In the genomic region with DNA sequence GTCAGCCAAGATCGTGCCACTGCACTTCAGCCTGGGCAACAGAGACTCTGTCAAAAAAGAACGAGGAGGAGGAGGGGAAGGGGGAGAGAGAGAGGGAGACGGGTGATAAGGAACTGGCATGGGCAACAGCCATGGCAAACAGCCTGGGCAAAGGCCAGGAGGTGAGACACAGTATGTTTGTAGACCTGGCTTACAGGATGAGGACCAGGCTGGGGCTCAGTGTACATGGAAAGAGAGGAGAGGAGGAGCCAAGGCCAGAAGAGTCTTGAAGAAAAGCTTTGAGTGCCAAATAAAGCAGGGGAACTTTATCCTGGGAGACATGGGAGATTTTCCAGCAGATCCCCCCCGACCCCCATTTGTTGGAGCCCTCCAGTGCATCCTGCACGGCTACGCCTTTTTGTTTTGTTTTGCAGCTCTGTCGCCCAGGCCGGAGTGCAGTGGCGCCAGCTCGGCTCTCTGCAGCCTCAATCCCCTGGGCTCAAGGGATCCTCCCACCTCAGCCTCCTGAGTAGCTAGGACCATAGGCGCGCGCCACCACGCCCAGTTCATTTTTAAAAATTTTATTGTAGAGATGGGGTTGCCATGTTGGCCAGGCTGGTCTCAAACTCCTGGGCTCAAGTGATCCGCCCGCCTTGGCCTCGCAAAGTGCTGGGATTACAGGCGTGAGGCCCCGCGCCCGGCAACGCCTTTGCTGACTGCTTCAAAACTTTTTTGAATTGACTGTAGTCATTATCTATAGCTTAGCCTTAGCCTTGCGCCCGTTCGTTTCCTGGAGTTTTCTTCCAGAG, we compare ENCODE assay signal across 8 cellular contexts. TPM values are rescaled to one million over a fixed set of nuclear protein-coding genes. Genes with fewer than 3 reads are reported as not detected.
DNase-seq lines count a peak whose midpoint lies in the region; ATAC-seq, FAIRE-seq and TF ChIP-seq lines count a peak whose summit lies in the region.

No MANE protein-coding gene starts in this region.

- FAIRE-seq in astrocyte (lab: Jason Lieb, UNC) (no peak), kidney (lab: Jason Lieb, UNC) (no peak)

- H3K4me3 ChIP-seq in AG04450 (ENCODE audit: low read depth, low read length): peak overlapping the region; percentile 91
- peak overlapping the region; percentile 94 for H3K4me3 ChIP-seq in HFF-Myc (replicated peaks; ENCODE audit: low read depth, low read length)
- H3K4me3 ChIP-seq in astrocyte (ENCODE audit: insufficient read depth, low read depth, low read length): peak overlapping the region; percentile 71
- H3K4me3 ChIP-seq in kidney (ENCODE audit: low read length in 2 of 2): peak overlapping the region; percentile 73 to 84
- peak overlapping the region; percentile 79 to 97 for H3K4me3 ChIP-seq in stomach smooth muscle (ENCODE audit: low read length in 2 of 2)

- H3K4me1 ChIP-seq in astrocyte (ENCODE audit: insufficient read depth, low read length): peaks cover 33% of the 10 kb centered on the region
- H3K4me1 ChIP-seq in kidney (ENCODE audit: control insufficient read depth in 1 of 2, insufficient read depth in 1 of 2, low read depth in 1 of 2, low read length in 2 of 2): peaks cover 7 to 20% of the 10 kb centered on the region in 2 donors
- peaks cover 38% of the 10 kb centered on the region for H3K4me1 ChIP-seq in stomach smooth muscle (ENCODE audit: control insufficient read depth, insufficient read depth, low read length)

- H3K4me3 Mint-ChIP-seq in astrocyte (ENCODE audit: unreplicated experiment): peak overlapping the region; percentile 91

- peaks cover 32% of the 10 kb centered on the region for H4K20me1 ChIP-seq in astrocyte (ENCODE audit: insufficient read depth, low read length)

- DNase-seq in AG04450 (ENCODE audit: low read depth, low spot score) (no peak), HFF-Myc (ENCODE audit: extremely low read depth, low read depth) (no peak), astrocyte (ENCODE audit: low read depth) (no peak), kidney (no peak), NK-92 (lab: John Stamatoyannopoulos, UW; ENCODE audit: unreplicated experiment) (no peak), pons (ENCODE audit: low spot score) (no peak)

- no peak for ATAC-seq in HG03196 (IDR thresholded peaks at IDR 0.05; ENCODE audit: unreplicated experiment)

- H3K4me2 ChIP-seq in astrocyte (ENCODE audit: low read length): peak overlapping the region; percentile 92

- H2AFZ ChIP-seq in astrocyte (ENCODE audit: low read depth, low read length): peak overlapping the region; percentile 82

- POLR2A ChIA-PET in AG04450 (lab: Yijun Ruan, JAX): interaction anchor here (0.7 to 1.4 kb wide), 5 partner anchors 21 to 677 kb away, joined by 3 to 6 read pairs (median 3); no protein-coding TSS in a partner anchor

- H3K27ac ChIP-seq in AG04450 (ENCODE audit: low read depth, low read length) (peak overlapping the region; percentile 99), astrocyte (ENCODE audit: low read depth, low read length) (peak overlapping the region; percentile 94), kidney (ENCODE audit: low read depth in 2 of 2, low read length in 2 of 2) (peak overlapping the region; percentile 97 to 99), stomach smooth muscle (ENCODE audit: low read length) (peak overlapping the region; percentile 96)

- peaks cover 37% of the 10 kb centered on the region for H3K79me2 ChIP-seq in astrocyte (ENCODE audit: insufficient read depth, low read length)

- H3K9ac ChIP-seq in astrocyte (ENCODE audit: low read length) (peak overlapping the region; percentile 87), kidney (ENCODE audit: low read length in 2 of 2) (peak overlapping the region in 1 of 2 donors; percentile 81), stomach smooth muscle (ENCODE audit: low read length in 2 of 2) (peak overlapping the region; percentile 76 to 92)

- peak overlapping the region; percentile 96 for H3K27ac Mint-ChIP-seq in astrocyte (ENCODE audit: unreplicated experiment)

- no peaks in the 10 kb centered on the region for H3K27me3 Mint-ChIP-seq in astrocyte (ENCODE audit: low read depth, unreplicated experiment)

- no peaks in the 10 kb centered on the region for H3K36me3 ChIP-seq in astrocyte (ENCODE audit: insufficient read depth, low read length)
- peaks cover 0 to 3% of the 10 kb centered on the region in 2 donors for H3K36me3 ChIP-seq in kidney (ENCODE audit: control insufficient read depth in 1 of 2, insufficient read depth in 2 of 2, low read length in 2 of 2)
- H3K36me3 ChIP-seq in stomach smooth muscle (ENCODE audit: control insufficient read depth in 2 of 2, insufficient read depth in 2 of 2, low read length in 2 of 2): peaks cover 0 to 3% of the 10 kb centered on the region in 2 donors

- peaks cover 19% of the 10 kb centered on the region for H3K4me1 Mint-ChIP-seq in astrocyte (ENCODE audit: low read depth, unreplicated experiment)

- intact Hi-C loops in kidney (cut with DNase I): no loop called here

- H3K9me3 Mint-ChIP-seq in astrocyte (ENCODE audit: unreplicated experiment): peaks cover 2% of the 10 kb centered on the region

- CTCF ChIA-PET in AG04450 (lab: Charles Lee): interaction anchor here (0.7 kb wide), 1 partner anchor 73 kb away, joined by 3 read pairs; no protein-coding TSS in a partner anchor

- H3K9me3 ChIP-seq in AG04450 (ENCODE audit: control insufficient read depth, insufficient read depth, low read length) (no peaks in the 10 kb centered on the region; the same call in 1 of the 2 replicates), astrocyte (ENCODE audit: insufficient read depth, low read depth, low read length) (no peaks in the 10 kb centered on the region), kidney (ENCODE audit: control insufficient read depth in 1 of 2, low read length in 2 of 2) (no peaks in the 10 kb centered on the region), stomach smooth muscle (ENCODE audit: control insufficient read depth in 2 of 2, low read length in 2 of 2) (no peaks in the 10 kb centered on the region)

- H3K27me3 ChIP-seq in AG04450 (ENCODE audit: control insufficient read depth, insufficient read depth, low read length) (no peaks in the 10 kb centered on the region), astrocyte (ENCODE audit: insufficient read depth, low read length) (no peaks in the 10 kb centered on the region), stomach smooth muscle (ENCODE audit: control insufficient read depth in 1 of 2, insufficient read depth in 2 of 2, low read length in 2 of 2) (no peaks in the 10 kb centered on the region)

- TF ChIP-seq CTCF in AG04450 (IDR thresholded peaks at IDR 0.05; ENCODE audit: low read depth, low read length) (no peak), HFF-Myc (IDR thresholded peaks at IDR 0.05; ENCODE audit: low read depth, low read length, missing control alignments) (no peak), astrocyte (IDR thresholded peaks at IDR 0.05; ENCODE audit: insufficient read depth, low read depth, low read length) (no peak), kidney (IDR thresholded peaks at IDR 0.05; ENCODE audit: borderline replicate concordance, extremely low read depth, insufficient read depth) (no peak)

- H3K36me3 Mint-ChIP-seq in astrocyte (ENCODE audit: low read depth, unreplicated experiment): peaks cover 3% of the 10 kb centered on the region

RNA-seq across cellular contexts. Expression of a gene that starts 1.2 kb away (rescaled TPM):
- 57.6 and 59.9 TPM in 2 replicates for polyA plus RNA-seq in AG04450 (2011; rRNA removed)
- 81.9 and 98.0 TPM in 2 replicates for polyA minus RNA-seq in AG04450 (2011; rRNA and poly(A)+ RNA removed)
- 92.6 and 104 TPM in 2 replicates for total RNA-seq in astrocyte
- total RNA-seq in kidney: 94.4 TPM
- polyA plus RNA-seq in kidney (ENCODE audit: insufficient read depth, low read depth, low replicate concordance): 67.1 TPM

RNA-seq across cellular contexts. Expression of a gene that starts 43.1 kb away (rescaled TPM):
- polyA plus RNA-seq in AG04450 (2011; rRNA removed) (27.1 and 41.9 TPM in 2 replicates), kidney (ENCODE audit: insufficient read depth, low read depth, low replicate concordance) (8.0 TPM)
- polyA minus RNA-seq in AG04450 (2011; rRNA and poly(A)+ RNA removed): 30.5 and 42.3 TPM in 2 replicates
- total RNA-seq in astrocyte (43.5 and 44.6 TPM in 2 replicates), kidney (13.7 TPM)
